In the genomic region with DNA sequence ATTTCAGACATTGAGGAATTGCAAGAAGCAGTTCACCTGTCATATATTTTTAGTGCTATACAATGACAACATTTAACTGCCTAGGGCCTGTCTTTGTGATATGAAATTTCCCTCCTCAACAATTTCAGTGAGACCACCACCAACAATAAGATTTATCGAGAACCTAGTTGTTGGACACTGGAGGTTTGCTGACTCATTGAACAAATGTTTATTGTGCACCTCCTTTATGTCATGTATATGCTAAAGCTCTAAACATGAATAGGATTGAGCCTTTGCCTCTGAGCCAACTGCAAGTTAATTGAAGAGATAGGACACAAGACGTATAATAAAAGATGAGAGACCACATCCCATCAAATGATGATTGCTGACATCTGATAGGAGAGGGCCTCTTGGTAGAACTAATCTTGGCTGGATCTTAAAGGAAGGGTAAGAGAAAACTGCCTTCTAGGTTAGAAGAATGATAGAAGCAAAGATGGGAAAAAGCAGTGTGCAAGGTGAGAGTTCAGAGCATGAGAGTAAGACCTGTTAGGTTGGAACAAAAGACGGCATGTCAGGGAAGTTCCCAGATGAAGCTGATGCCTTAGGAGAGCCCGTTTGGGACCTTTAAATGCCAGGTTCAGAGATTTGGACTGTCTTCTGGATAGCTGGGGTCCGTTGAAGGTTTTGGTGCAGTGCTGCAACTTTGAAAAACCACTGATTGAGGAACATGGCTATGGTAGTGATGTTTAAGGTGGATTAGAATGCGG, we compare ENCODE assay signal across 1 cellular context.
TF ChIP-seq lines count a peak whose summit lies in the region.

No MANE protein-coding gene starts in this region.

TF ChIP-seq in GM12878, 131 proteins besides CTCF, POLR2A, EP300 and RAD21:
- TF ChIP-seq SUZ12 (IDR thresholded peaks at IDR 0.05; ENCODE audit: unreplicated experiment) (no peak), NFYA (IDR thresholded peaks at IDR 0.05; ENCODE audit: borderline replicate concordance, low read depth, low read length) (no peak), TCF7 (IDR thresholded peaks at IDR 0.05; ENCODE audit: borderline replicate concordance) (no peak), CHD2 (IDR thresholded peaks at IDR 0.05; ENCODE audit: borderline replicate concordance, low read depth, low read length) (no peak), ATF7 (IDR thresholded peaks at IDR 0.05; ENCODE audit: low read depth) (no peak), PAX8 (IDR thresholded peaks at IDR 0.05) (no peak), MEF2B (IDR thresholded peaks at IDR 0.05; ENCODE audit: partially characterized antibody, poor library complexity, severe bottlenecking) (no peak), CHD4 (IDR thresholded peaks at IDR 0.05) (no peak), ASH2L (IDR thresholded peaks at IDR 0.05; ENCODE audit: borderline replicate concordance, low read depth) (no peak), POU2F2 (IDR thresholded peaks at IDR 0.05; ENCODE audit: borderline replicate concordance, low read depth, low read length) (no peak)
- TF ChIP-seq, protein P1, sequence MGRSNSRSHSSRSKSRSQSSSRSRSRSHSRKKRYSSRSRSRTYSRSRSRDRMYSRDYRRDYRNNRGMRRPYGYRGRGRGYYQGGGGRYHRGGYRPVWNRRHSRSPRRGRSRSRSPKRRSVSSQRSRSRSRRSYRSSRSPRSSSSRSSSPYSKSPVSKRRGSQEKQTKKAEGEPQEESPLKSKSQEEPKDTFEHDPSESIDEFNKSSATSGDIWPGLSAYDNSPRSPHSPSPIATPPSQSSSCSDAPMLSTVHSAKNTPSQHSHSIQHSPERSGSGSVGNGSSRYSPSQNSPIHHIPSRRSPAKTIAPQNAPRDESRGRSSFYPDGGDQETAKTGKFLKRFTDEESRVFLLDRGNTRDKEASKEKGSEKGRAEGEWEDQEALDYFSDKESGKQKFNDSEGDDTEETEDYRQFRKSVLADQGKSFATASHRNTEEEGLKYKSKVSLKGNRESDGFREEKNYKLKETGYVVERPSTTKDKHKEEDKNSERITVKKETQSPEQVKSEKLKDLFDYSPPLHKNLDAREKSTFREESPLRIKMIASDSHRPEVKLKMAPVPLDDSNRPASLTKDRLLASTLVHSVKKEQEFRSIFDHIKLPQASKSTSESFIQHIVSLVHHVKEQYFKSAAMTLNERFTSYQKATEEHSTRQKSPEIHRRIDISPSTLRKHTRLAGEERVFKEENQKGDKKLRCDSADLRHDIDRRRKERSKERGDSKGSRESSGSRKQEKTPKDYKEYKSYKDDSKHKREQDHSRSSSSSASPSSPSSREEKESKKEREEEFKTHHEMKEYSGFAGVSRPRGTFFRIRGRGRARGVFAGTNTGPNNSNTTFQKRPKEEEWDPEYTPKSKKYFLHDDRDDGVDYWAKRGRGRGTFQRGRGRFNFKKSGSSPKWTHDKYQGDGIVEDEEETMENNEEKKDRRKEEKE (IDR thresholded peaks at IDR 0.05) = no peak
- TF ChIP-seq, protein P2, sequence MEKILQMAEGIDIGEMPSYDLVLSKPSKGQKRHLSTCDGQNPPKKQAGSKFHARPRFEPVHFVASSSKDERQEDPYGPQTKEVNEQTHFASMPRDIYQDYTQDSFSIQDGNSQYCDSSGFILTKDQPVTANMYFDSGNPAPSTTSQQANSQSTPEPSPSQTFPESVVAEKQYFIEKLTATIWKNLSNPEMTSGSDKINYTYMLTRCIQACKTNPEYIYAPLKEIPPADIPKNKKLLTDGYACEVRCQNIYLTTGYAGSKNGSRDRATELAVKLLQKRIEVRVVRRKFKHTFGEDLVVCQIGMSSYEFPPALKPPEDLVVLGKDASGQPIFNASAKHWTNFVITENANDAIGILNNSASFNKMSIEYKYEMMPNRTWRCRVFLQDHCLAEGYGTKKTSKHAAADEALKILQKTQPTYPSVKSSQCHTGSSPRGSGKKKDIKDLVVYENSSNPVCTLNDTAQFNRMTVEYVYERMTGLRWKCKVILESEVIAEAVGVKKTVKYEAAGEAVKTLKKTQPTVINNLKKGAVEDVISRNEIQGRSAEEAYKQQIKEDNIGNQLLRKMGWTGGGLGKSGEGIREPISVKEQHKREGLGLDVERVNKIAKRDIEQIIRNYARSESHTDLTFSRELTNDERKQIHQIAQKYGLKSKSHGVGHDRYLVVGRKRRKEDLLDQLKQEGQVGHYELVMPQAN (conservative IDR thresholded peaks at IDR 0.05) = no peak
